In the genomic region with DNA sequence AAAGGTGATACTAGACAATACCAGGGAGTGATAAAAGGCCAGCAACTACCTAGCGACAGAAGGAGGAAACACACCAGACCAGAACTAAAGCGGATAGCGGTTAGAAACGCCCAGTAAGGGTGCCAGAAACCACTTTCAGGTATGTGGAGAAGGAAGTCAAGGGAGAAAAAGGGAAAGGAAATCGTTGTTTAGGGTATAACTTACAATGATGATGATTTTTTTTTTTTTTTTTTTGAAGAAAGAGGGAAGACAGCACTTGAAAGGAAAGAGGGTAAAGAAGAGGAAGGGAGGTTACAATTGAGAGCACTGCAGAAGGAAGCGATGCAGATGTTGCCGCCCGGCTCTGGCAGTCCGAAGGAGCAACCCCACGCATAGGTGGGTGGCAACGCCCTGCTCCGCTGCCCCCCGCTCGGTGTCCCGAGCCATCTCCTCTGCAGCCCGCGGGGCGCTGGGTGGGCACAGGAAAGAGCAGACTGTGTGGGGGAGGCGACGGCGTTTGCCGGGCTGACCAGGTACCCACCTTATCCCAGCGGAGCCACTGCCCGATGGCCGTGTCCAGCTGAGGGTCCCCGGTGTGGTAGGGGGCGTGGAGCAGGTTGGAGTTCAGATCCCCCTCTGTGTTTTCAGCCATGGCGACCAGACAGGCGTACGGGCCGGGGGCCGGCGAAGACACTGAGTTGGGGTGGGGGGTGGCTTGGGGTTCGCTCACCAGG, we compare ENCODE assay signal across 8 cellular contexts. TPM values are rescaled to one million over a fixed set of nuclear protein-coding genes. Genes with fewer than 3 reads are reported as not detected.
DNase-seq lines count a peak whose midpoint lies in the region; ATAC-seq and TF ChIP-seq lines count a peak whose summit lies in the region.

No MANE protein-coding gene starts in this region.

- H3K27ac ChIP-seq in DND-41 (ENCODE audit: low read length) (peak overlapping the region; percentile 67), mesodermal cell (ENCODE audit: low read depth, low read length, severe bottlenecking) (no peak overlapping the region), stomach smooth muscle (ENCODE audit: low read length) (no peak overlapping the region)
- peak overlapping the region; percentile 80 for H3K27ac ChIP-seq in effector memory CD4-positive, alpha-beta T cell (ENCODE audit: insufficient read depth, low read length, poor library complexity, severe bottlenecking)

- no peaks in the 10 kb centered on the region for H3K9me3 Mint-ChIP-seq in HFFc6

- peak overlapping the region; percentile 99 for H3K4me3 Mint-ChIP-seq in HFFc6

- DNase-seq in DND-41 (peak; percentile 37), HFFc6 (no peak), NCI-H2196 treated with DMSO at 0.1 percent for 48 hours (lab: John Stamatoyannopoulos, UW; ENCODE audit: unreplicated experiment) (peak; percentile 49)
- peak; percentile 21 to 27 (median 22) for DNase-seq in effector memory CD4-positive, alpha-beta T cell

- H4K20me1 ChIP-seq in DND-41 (ENCODE audit: insufficient read depth, low read length): no peaks in the 10 kb centered on the region

- H3K27me3 Mint-ChIP-seq in HFFc6 (ENCODE audit: insufficient read depth): no peaks in the 10 kb centered on the region

- H2AFZ ChIP-seq in DND-41 (ENCODE audit: low read depth, low read length): peak overlapping the region; percentile 98

- H3K4me3 ChIP-seq in DND-41 (ENCODE audit: low read depth in 1 of 2, low read length in 2 of 2) (peak overlapping the region; percentile 78), WI38 (ENCODE audit: low read depth, low read length) (peak overlapping the region; percentile 82), mesodermal cell (ENCODE audit: extremely low read depth, insufficient read depth, low read length, poor library complexity, severe bottlenecking) (peak overlapping the region; percentile 88), stomach smooth muscle (ENCODE audit: low read length in 2 of 2) (peak overlapping the region; percentile 92)
- peak overlapping the region; percentile 93 for H3K4me3 ChIP-seq in effector memory CD4-positive, alpha-beta T cell (ENCODE audit: insufficient read depth, low read depth, low read length, poor library complexity, severe bottlenecking)

- 0 to 1% methylated on average over 17 to 25 of the region's 34 CpGs for WGBS in mesodermal cell (ENCODE audit: insufficient coverage in 2 of 2), 2 experiments

- H3K27ac Mint-ChIP-seq in HFFc6: peak overlapping the region; percentile 93; the same call in 1 of the 2 replicates

- peak; percentile 10; the same call in 1 of the 3 replicates for ATAC-seq in DND-41 (ENCODE audit: insufficient read depth, low read depth)
- ATAC-seq in GM18520 (IDR thresholded peaks at IDR 0.05; ENCODE audit: unreplicated experiment): no peak

- H3K9ac ChIP-seq in DND-41 (ENCODE audit: low read depth, low read length) (peak overlapping the region; percentile 78), stomach smooth muscle (ENCODE audit: low read length in 2 of 2) (peak overlapping the region; percentile 58 to 72)

- H3K27me3 ChIP-seq in DND-41 (ENCODE audit: insufficient read depth, low read length, poor library complexity) (no peaks in the 10 kb centered on the region), stomach smooth muscle (ENCODE audit: control insufficient read depth in 1 of 2, insufficient read depth in 2 of 2, low read length in 2 of 2) (no peaks in the 10 kb centered on the region)
- no peaks in the 10 kb centered on the region for H3K27me3 ChIP-seq in effector memory CD4-positive, alpha-beta T cell (replicated peaks; ENCODE audit: control insufficient read depth, insufficient read depth, low read length, poor library complexity, severe bottlenecking)

- H3K36me3 Mint-ChIP-seq in HFFc6 (ENCODE audit: low read depth): no peaks in the 10 kb centered on the region

- peaks cover 17% of the 10 kb centered on the region for H3K4me1 Mint-ChIP-seq in HFFc6 (ENCODE audit: low read depth)

- H3K79me2 ChIP-seq in DND-41 (ENCODE audit: insufficient read depth, low read length): no peaks in the 10 kb centered on the region

- no peaks in the 10 kb centered on the region; the same call in 1 of the 2 replicates for H3K36me3 ChIP-seq in DND-41 (ENCODE audit: insufficient read depth, low read length)
- H3K36me3 ChIP-seq in effector memory CD4-positive, alpha-beta T cell (ENCODE audit: control insufficient read depth, insufficient read depth, low read length): no peaks in the 10 kb centered on the region
- H3K36me3 ChIP-seq in mesodermal cell (ENCODE audit: control insufficient read depth, insufficient read depth, low read length): no peaks in the 10 kb centered on the region
- no peaks in the 10 kb centered on the region for H3K36me3 ChIP-seq in stomach smooth muscle (ENCODE audit: control insufficient read depth in 2 of 2, insufficient read depth in 2 of 2, low read length in 2 of 2)

- H3K9me3 ChIP-seq in DND-41 (ENCODE audit: insufficient read depth, low read length, severe bottlenecking) (no peaks in the 10 kb centered on the region), mesodermal cell (ENCODE audit: control insufficient read depth, low read length) (no peaks in the 10 kb centered on the region), stomach smooth muscle (ENCODE audit: control insufficient read depth in 2 of 2, low read length in 2 of 2) (no peaks in the 10 kb centered on the region)
- no peaks in the 10 kb centered on the region for H3K9me3 ChIP-seq in effector memory CD4-positive, alpha-beta T cell (ENCODE audit: control insufficient read depth, low read length)

- H3K4me1 ChIP-seq in DND-41 (ENCODE audit: insufficient read depth, low read length): peaks cover 23% of the 10 kb centered on the region
- H3K4me1 ChIP-seq in effector memory CD4-positive, alpha-beta T cell (ENCODE audit: control insufficient read depth, insufficient read depth, low read length, poor library complexity, severe bottlenecking): no peaks in the 10 kb centered on the region
- H3K4me1 ChIP-seq in mesodermal cell (ENCODE audit: control insufficient read depth, insufficient read depth, low read length, poor library complexity, severe bottlenecking): no peaks in the 10 kb centered on the region
- H3K4me1 ChIP-seq in stomach smooth muscle (ENCODE audit: control insufficient read depth, insufficient read depth, low read length): peaks cover 8% of the 10 kb centered on the region

- H3K4me2 ChIP-seq in DND-41 (ENCODE audit: insufficient read depth, low read length): peak overlapping the region; percentile 100

- TF ChIP-seq CTCF in DND-41 (IDR thresholded peaks at IDR 0.05; ENCODE audit: borderline replicate concordance, extremely low read depth, low read length, poor library complexity, severe bottlenecking): no peak
- TF ChIP-seq CTCF in HFFc6 (IDR thresholded peaks at IDR 0.05): no peak
- no peak for TF ChIP-seq CTCF in WI38 (IDR thresholded peaks at IDR 0.05; ENCODE audit: low read depth, low read length)

RNA-seq across cellular contexts. Expression of a gene that starts 0.5 kb away (rescaled TPM):
- total RNA-seq in HFFc6 (2021; fragmentation: NEBNext Ultra II Directional; extraction: Animal tissue kit (Norgen Biotek cat#: 25700)): 1 to 10 TPM; 1.2 to 3.2 (median 1.6) TPM
- 8.4 TPM for polyA plus RNA-seq in mesodermal cell (2013, experiment 1 of 2)
- 7.6 TPM for polyA plus RNA-seq in mesodermal cell (2013, experiment 2 of 2)

Comparison
In these comparisons a context has a peak if more than half of its experiments do, and no peak if none do; other contexts are left out.
1. H3K27ac ChIP-seq: peak in DND-41 (single experiment) and effector memory CD4-positive, alpha-beta T cell (single experiment); none in mesodermal cell (single experiment) and stomach smooth muscle (single experiment).
2. Peak in every context shown above with its lines, with median percentiles within 50 percentile points of each other: H3K4me3 ChIP-seq.